13 cellular contexts compared by ENCODE assay signal in the genomic region with DNA sequence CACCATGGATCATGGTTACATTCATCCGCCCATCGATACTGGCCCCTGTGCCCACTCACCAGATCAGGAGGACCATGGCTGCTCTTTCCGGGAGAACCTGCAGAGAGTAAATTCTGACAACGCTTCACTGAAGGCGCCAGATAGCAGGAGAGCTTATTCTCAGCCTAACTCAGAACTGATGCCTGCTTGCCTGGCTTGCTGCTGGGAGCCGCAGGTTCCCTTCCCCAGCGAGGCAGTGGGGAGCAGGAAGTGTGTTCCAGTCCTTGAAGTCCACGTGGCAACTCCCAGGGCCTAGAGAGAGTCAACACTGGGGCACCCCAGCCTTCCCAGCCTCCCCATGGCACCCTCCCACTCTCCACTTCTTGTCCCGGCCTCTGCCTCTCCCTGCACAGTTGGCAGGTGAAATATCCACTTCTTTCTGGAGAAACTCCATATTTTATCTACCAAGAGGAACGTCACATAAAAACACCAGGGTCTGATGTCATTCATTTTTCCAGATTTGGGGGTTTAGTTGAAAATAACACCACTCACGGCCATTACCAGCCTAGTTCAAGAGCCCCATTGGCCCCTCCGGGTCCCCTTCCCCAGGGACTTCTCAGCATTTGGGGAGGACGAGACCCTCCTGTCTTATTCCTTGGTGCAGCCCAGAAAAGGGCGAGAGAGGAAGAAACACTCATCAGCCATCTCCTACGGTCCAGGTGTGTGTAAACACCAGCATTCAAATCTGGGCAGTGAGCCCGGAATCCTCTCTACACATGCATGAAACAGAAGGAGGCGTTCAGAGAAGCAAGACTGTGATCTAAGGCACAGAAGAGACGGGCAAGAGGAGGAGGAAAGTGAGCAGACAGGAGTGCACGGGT. TPM values are rescaled to one million over a fixed set of nuclear protein-coding genes. Genes with fewer than 3 reads are reported as not detected.
A peak's percentile ranks its signal among the peaks of the same experiment; 100 is the strongest.
DNase-seq lines count a peak whose midpoint lies in the region; ATAC-seq and TF ChIP-seq lines count a peak whose summit lies in the region.
"Had no signal": no experiment of that assay in that cellular context is flagged by ENCODE, and none has a peak within 500 bp of the region (broad histone marks: within the 10 kb centered on the region; RNA-seq: fewer than 3 reads in every experiment).

No MANE protein-coding gene starts in this region.

- TF ChIP-seq POLR2A in esophagus muscularis mucosa (IDR thresholded peaks at IDR 0.05; ENCODE audit: low read depth) (no peak), stomach (IDR thresholded peaks at IDR 0.05) (no peak), Peyer's patch (IDR thresholded peaks at IDR 0.05) (no peak), heart left ventricle (IDR thresholded peaks at IDR 0.05) (no peak)

- H3K9me3 ChIP-seq in esophagus muscularis mucosa (no peaks in the 10 kb centered on the region), stomach (no peaks in the 10 kb centered on the region), Peyer's patch (no peaks in the 10 kb centered on the region), heart left ventricle (no peaks in the 10 kb centered on the region)

- TF ChIP-seq CTCF in esophagus muscularis mucosa (IDR thresholded peaks at IDR 0.05) (no peak), stomach (IDR thresholded peaks at IDR 0.05) (no peak), Peyer's patch (IDR thresholded peaks at IDR 0.05) (no peak), heart left ventricle (IDR thresholded peaks at IDR 0.05) (no peak)

- intact Hi-C loops in esophagus muscularis mucosa (cut with DNase I) (loop anchor here (10.0 kb wide), 1 partner anchor 640 kb away; the partner anchor contains the start of gene SEH1L), stomach (cut with DNase I; ENCODE audit: low total_unique reads) (no loop called here), heart left ventricle (cut with DNase I) (loop anchor here in 2 of 10 donors (5.0 to 10.0 kb wide), 2 partner anchors 73 to 350 kb away; partner anchors contain the start of genes AFG3L2 (in 1 of the 2) and SPIRE1 (in 1 of the 2))

- peaks cover 9 to 40% (median 38%) of the 10 kb centered on the region in 4 donors for H3K4me1 ChIP-seq in esophagus muscularis mucosa
- peaks cover 25 to 42% (median 33%) of the 10 kb centered on the region in 4 donors for H3K4me1 ChIP-seq in stomach
- peaks cover 0 to 14% (median 5%) of the 10 kb centered on the region in 4 donors for H3K4me1 ChIP-seq in Peyer's patch
- peaks cover 0 to 26% (median 13%) of the 10 kb centered on the region in 12 donors for H3K4me1 ChIP-seq in heart left ventricle

- H3K4me3 ChIP-seq in esophagus muscularis mucosa (no peak overlapping the region), stomach (no peak overlapping the region), Peyer's patch (no peak overlapping the region), heart left ventricle (no peak overlapping the region)
- H3K4me3 ChIP-seq: SJSA1 had no signal

- DNase-seq in M059J (ENCODE audit: low read depth) (peak; percentile 49), NCI-H345 treated with DMSO at 0.1 percent for 48 hours (lab: John Stamatoyannopoulos, UW; ENCODE audit: unreplicated experiment) (peak; percentile 46), esophagus muscularis mucosa (ENCODE audit: extremely low spot score) (no peak), stomach (peak; percentile 58), Peyer's patch (no peak), heart left ventricle (no peak)
- DNase-seq: activated T-cell treated with anti-CD3 and anti-CD28 coated beads, Interleukin-2, amount 50 U/mL, for 4 hours; GOT3; NCI-H526; stimulated activated naive CD8-positive, alpha-beta T cell treated with anti-CD3 and anti-CD28 coated beads, Interleukin-15, Interleukin-2, amounts not matched to agents 100 U/mL and 50 U/mL, for 24 hours had no signal

- ATAC-seq in heart left ventricle (no peak), HG03521 (IDR thresholded peaks at IDR 0.05; ENCODE audit: unreplicated experiment) (no peak)
- ATAC-seq: activated T-cell treated with anti-CD3 and anti-CD28 coated beads, Interleukin-2, amount 50 U/mL, for 4 hours; stimulated activated naive CD8-positive, alpha-beta T cell treated with anti-CD3 and anti-CD28 coated beads, Interleukin-15, Interleukin-2, amounts not matched to agents 100 U/mL and 50 U/mL, for 24 hours had no signal

- 65% methylated on average over 19 of the region's 19 CpGs for WGBS in esophagus muscularis mucosa
- 50 to 65% (median 57%) methylated on average over 16 to 19 of the region's 19 CpGs for WGBS in stomach, 5 donors
- WGBS in heart left ventricle, 4 donors: 80 to 88% (median 84%) methylated on average over 18 to 19 of the region's 19 CpGs

- TF ChIP-seq EP300 in esophagus muscularis mucosa (IDR thresholded peaks at IDR 0.05): no peak
- no peak for TF ChIP-seq EP300 in stomach (IDR thresholded peaks at IDR 0.05)

- H3K27ac ChIP-seq in esophagus muscularis mucosa (replicated peaks in 1 of 4): peak overlapping the region in 3 of 4 donors; percentile 51 to 58 (median 57)
- no peak overlapping the region for H3K27ac ChIP-seq in stomach
- no peak overlapping the region for H3K27ac ChIP-seq in Peyer's patch
- H3K27ac ChIP-seq in heart left ventricle: no peak overlapping the region
- H3K27ac ChIP-seq: SJSA1 had no signal

- no peaks in the 10 kb centered on the region for H3K27me3 ChIP-seq in esophagus muscularis mucosa
- H3K27me3 ChIP-seq in stomach: peaks cover 0 to 47% (median 30%) of the 10 kb centered on the region in 3 donors
- no peaks in the 10 kb centered on the region for H3K27me3 ChIP-seq in Peyer's patch
- no peaks in the 10 kb centered on the region for H3K27me3 ChIP-seq in heart left ventricle
- H3K27me3 ChIP-seq: SJSA1 had no signal

- H3K36me3 ChIP-seq in esophagus muscularis mucosa (no peaks in the 10 kb centered on the region), stomach (no peaks in the 10 kb centered on the region), Peyer's patch (no peaks in the 10 kb centered on the region), heart left ventricle (peaks cover 0 to 1% (median 0%) of the 10 kb centered on the region in 9 donors)

RNA-seq across cellular contexts. Expression of gene TUBB6, which starts 3.5 kb away (rescaled TPM):
- 207 and 350 TPM in 2 replicates for total RNA-seq in M059J (2014; rRNA removed; shearing (Covaris generic))
- total RNA-seq in esophagus muscularis mucosa: 1,000 to 10,000 TPM in 2 of 4 donors, 100 to 1,000 TPM in 2; 599 to 1,574 (median 1,002) TPM
- total RNA-seq in stomach: 100 to 1,000 TPM; 154 to 333 (median 248) TPM
- polyA plus RNA-seq in stomach: 100 to 1,000 TPM in 1 of 3 donors, 10 to 100 TPM in 2; 66.6 to 108 (median 92.2) TPM
- 100 to 1,000 TPM in 1 of 4 donors, 10 to 100 TPM in 3; 20.7 to 111 (median 50.5) TPM for total RNA-seq in Peyer's patch
- total RNA-seq in heart left ventricle: 100 to 1,000 TPM in 6 of 9 donors, 10 to 100 TPM in 3; 64.8 to 421 (median 126) TPM
- 100 to 1,000 TPM in 1 of 2 donors, 10 to 100 TPM in 1; 90.4 to 800 TPM for polyA plus RNA-seq in heart left ventricle

RNA-seq across cellular contexts. Expression of gene CIDEA, which starts 50.4 kb away (rescaled TPM):
- total RNA-seq in M059J (2014; rRNA removed; shearing (Covaris generic)): not detected in 2 replicates
- total RNA-seq in esophagus muscularis mucosa: not detected
- total RNA-seq in stomach: not detected
- under 1 TPM in 2 of 3 donors, not detected in 1; 0.15 to 0.44 TPM for polyA plus RNA-seq in stomach
- total RNA-seq in Peyer's patch: not detected
- total RNA-seq in heart left ventricle: 10 to 100 TPM in 1 of 9 donors, 1 to 10 TPM in 3, under 1 TPM in 2, not detected in 3; 0.35 to 17.1 (median 2.4) TPM
- polyA plus RNA-seq in heart left ventricle: 1 to 10 TPM in 1 of 2 donors, under 1 TPM in 1; 0.61 to 1.8 TPM
- total RNA-seq: activated T-cell treated with anti-CD3 and anti-CD28 coated beads, Interleukin-2, amount 50 U/mL, for 4 hours; mesothelial cell of epicardium; SJSA1 had no signal

Comparison
In these comparisons a context has a peak if more than half of its experiments do, and no peak if none do; other contexts are left out.
1. DNase-seq: peak in M059J (single experiment), NCI-H345 treated with DMSO at 0.1 percent for 48 hours (single experiment) and stomach (single experiment); none in esophagus muscularis mucosa (single experiment), Peyer's patch (0 of 3) and heart left ventricle (0 of 5).
2. H3K27ac ChIP-seq: peak in esophagus muscularis mucosa (3 of 4); none in stomach (0 of 5), Peyer's patch (0 of 4) and heart left ventricle (0 of 12).